Comparison of ENCODE assay signal across 9 cellular contexts in genomic region chr4:142840516-142841123, GRCh38. TPM values are rescaled to one million over a fixed set of nuclear protein-coding genes. Genes with fewer than 3 reads are reported as not detected.
A peak's percentile ranks its signal among the peaks of the same experiment; 100 is the strongest.
DNase-seq lines count a peak whose midpoint lies in the region; ATAC-seq and TF ChIP-seq lines count a peak whose summit lies in the region.
"Had no signal": no experiment of that assay in that cellular context is flagged by ENCODE, and none has a peak within 500 bp of the region (broad histone marks: within the 10 kb centered on the region; RNA-seq: fewer than 3 reads in every experiment).

No MANE protein-coding gene starts in this region.

- peaks cover 18% of the 10 kb centered on the region for H3K4me1 Mint-ChIP-seq in T-helper 2 cell treated with Interferon-gamma antibody and Interleukin-4, amounts not matched to agents 5 μg/mL and 100 μg/mL, for 36 hours (ENCODE audit: low read depth)
- peaks cover 2 to 6% of the 10 kb centered on the region in 2 donors for H3K4me1 Mint-ChIP-seq in stimulated activated naive B cell treated with anti-CD40 and anti-IgM and Interleukin-4, amounts not matched to agents 10 μg/mL and 1 μg/mL and 100 μg/mL, for 72 hours

- H3K36me3 Mint-ChIP-seq in T-helper 2 cell treated with Interferon-gamma antibody and Interleukin-4, amounts not matched to agents 5 μg/mL and 100 μg/mL, for 36 hours (ENCODE audit: low read depth): no peaks in the 10 kb centered on the region
- no peaks in the 10 kb centered on the region for H3K36me3 Mint-ChIP-seq in stimulated activated naive B cell treated with anti-CD40 and anti-IgM and Interleukin-4, amounts not matched to agents 10 μg/mL and 1 μg/mL and 100 μg/mL, for 72 hours

- POLR2A ChIA-PET in AG04450 (lab: Yijun Ruan, JAX): no interaction called here

- H3K9me3 Mint-ChIP-seq in T-helper 2 cell treated with Interferon-gamma antibody and Interleukin-4, amounts not matched to agents 5 μg/mL and 100 μg/mL, for 36 hours: no peaks in the 10 kb centered on the region
- H3K9me3 Mint-ChIP-seq in stimulated activated naive B cell treated with anti-CD40 and anti-IgM and Interleukin-4, amounts not matched to agents 10 μg/mL and 1 μg/mL and 100 μg/mL, for 72 hours: no peaks in the 10 kb centered on the region
- H3K9me3 Mint-ChIP-seq: activated naive CD4-positive, alpha-beta T cell treated with anti-CD3 and anti-CD28 coated beads, Interleukin-2, amount 50 U/mL, for 72 hours had no signal

- H3K9me3 ChIP-seq in AG04450 (ENCODE audit: control insufficient read depth, insufficient read depth, low read length): no peaks in the 10 kb centered on the region; the same call in 1 of the 2 replicates
- no peaks in the 10 kb centered on the region for H3K9me3 ChIP-seq in testis

- H3K27ac ChIP-seq in AG04450 (ENCODE audit: low read depth, low read length) (no peak overlapping the region), testis (no peak overlapping the region)

- WGBS in testis, 2 donors: 85 to 89% methylated on average over 1 of the region's 1 CpG

- H3K4me3 ChIP-seq in AG04450 (ENCODE audit: low read depth, low read length) (no peak overlapping the region), testis (no peak overlapping the region)

- H3K27me3 ChIP-seq in AG04450 (ENCODE audit: control insufficient read depth, insufficient read depth, low read length) (peaks cover 2% of the 10 kb centered on the region), testis (no peaks in the 10 kb centered on the region)

- DNase-seq in AG04450 (ENCODE audit: low read depth, low spot score): peak; percentile 33
- peak; percentile 36 for DNase-seq in H4 (ENCODE audit: low spot score)
- peak; percentile 23 for DNase-seq in RPMI7951 (ENCODE audit: low read depth)
- DNase-seq in fibroblast of peridontal ligament (ENCODE audit: extremely low read depth): peak; percentile 81
- DNase-seq in testis: no peak
- DNase-seq in T-helper 2 cell treated with Interferon-gamma antibody and Interleukin-4, amounts not matched to agents 5 μg/mL and 100 μg/mL, for 36 hours (ENCODE audit: low spot score): no peak
- no peak for DNase-seq in stimulated activated naive B cell treated with anti-CD40 and anti-IgM and Interleukin-4, amounts not matched to agents 10 μg/mL and 1 μg/mL and 100 μg/mL, for 72 hours

- intact Hi-C loops in testis (cut with DNase I; ENCODE audit: low total_unique reads): loop anchor here (10.0 kb wide), 1 partner anchor 486 kb away; no protein-coding TSS in a partner anchor

- H3K27me3 Mint-ChIP-seq in T-helper 2 cell treated with Interferon-gamma antibody and Interleukin-4, amounts not matched to agents 5 μg/mL and 100 μg/mL, for 36 hours (ENCODE audit: low read depth): peaks cover 11% of the 10 kb centered on the region
- H3K27me3 Mint-ChIP-seq in stimulated activated naive B cell treated with anti-CD40 and anti-IgM and Interleukin-4, amounts not matched to agents 10 μg/mL and 1 μg/mL and 100 μg/mL, for 72 hours: peaks cover 14 to 16% of the 10 kb centered on the region in 2 donors

- TF ChIP-seq CTCF in AG04450 (IDR thresholded peaks at IDR 0.05; ENCODE audit: low read depth, low read length) (peak; percentile 70), testis (IDR thresholded peaks at IDR 0.05) (peak; percentile 25 to 46 (median 27))

- no peak for TF ChIP-seq POLR2A in testis (IDR thresholded peaks at IDR 0.05)

- CTCF ChIA-PET in AG04450 (lab: Charles Lee): interaction anchor here (0.9 to 1.6 kb wide), 8 partner anchors 8 to 712 kb away, joined by 3 to 9 read pairs (median 4); no protein-coding TSS in a partner anchor

- no peaks in the 10 kb centered on the region for H3K36me3 ChIP-seq in testis (ENCODE audit: low read depth, missing control alignments)

- no peaks in the 10 kb centered on the region for H3K4me1 ChIP-seq in testis

- no peak overlapping the region for H3K27ac Mint-ChIP-seq in T-helper 2 cell treated with Interferon-gamma antibody and Interleukin-4, amounts not matched to agents 5 μg/mL and 100 μg/mL, for 36 hours
- H3K27ac Mint-ChIP-seq in stimulated activated naive B cell treated with anti-CD40 and anti-IgM and Interleukin-4, amounts not matched to agents 10 μg/mL and 1 μg/mL and 100 μg/mL, for 72 hours: no peak overlapping the region
- H3K27ac Mint-ChIP-seq: activated naive CD4-positive, alpha-beta T cell treated with anti-CD3 and anti-CD28 coated beads, Interleukin-2, amount 50 U/mL, for 72 hours had no signal

- H3K4me3 Mint-ChIP-seq in T-helper 2 cell treated with Interferon-gamma antibody and Interleukin-4, amounts not matched to agents 5 μg/mL and 100 μg/mL, for 36 hours: no peak overlapping the region
- no peak overlapping the region for H3K4me3 Mint-ChIP-seq in stimulated activated naive B cell treated with anti-CD40 and anti-IgM and Interleukin-4, amounts not matched to agents 10 μg/mL and 1 μg/mL and 100 μg/mL, for 72 hours

- no peak for ATAC-seq in HG03460 (IDR thresholded peaks at IDR 0.05; ENCODE audit: unreplicated experiment)
- ATAC-seq in stimulated activated naive B cell treated with anti-CD40 and anti-IgM and Interleukin-4, amounts not matched to agents 10 μg/mL and 1 μg/mL and 100 μg/mL, for 72 hours (replicated peaks): no peak

RNA-seq across cellular contexts. Expression of gene INPP4B, which starts 5.5 kb away (rescaled TPM):
- polyA plus RNA-seq in AG04450 (2011; rRNA removed): 3.4 and 5.1 TPM in 2 replicates
- polyA minus RNA-seq in AG04450 (2011; rRNA and poly(A)+ RNA removed): 15.2 and 15.9 TPM in 2 replicates
- 6.0 and 8.0 TPM in 2 replicates for total RNA-seq in H4 (2014; rRNA removed; shearing (Covaris generic))
- total RNA-seq in RPMI7951 (2014; rRNA removed; shearing (Covaris generic)): 11.7 and 14.1 TPM in 2 replicates
- total RNA-seq in testis: 10 to 100 TPM; 23.2 to 55.2 TPM
- 64.5 TPM for polyA plus RNA-seq in testis (ENCODE audit: insufficient read depth, low read depth, low replicate concordance)

Comparison
In these comparisons a context has a peak if more than half of its experiments do, and no peak if none do; other contexts are left out.
1. DNase-seq: peak in AG04450 (single experiment), H4 (single experiment), RPMI7951 (single experiment) and fibroblast of peridontal ligament (single experiment); none in testis (single experiment), T-helper 2 cell treated with Interferon-gamma antibody and Interleukin-4, amounts not matched to agents 5 μg/mL and 100 μg/mL, for 36 hours (single experiment) and stimulated activated naive B cell treated with anti-CD40 and anti-IgM and Interleukin-4, amounts not matched to agents 10 μg/mL and 1 μg/mL and 100 μg/mL, for 72 hours (single experiment).